ENCODE assay signal across 1 cellular context in the genomic region with DNA sequence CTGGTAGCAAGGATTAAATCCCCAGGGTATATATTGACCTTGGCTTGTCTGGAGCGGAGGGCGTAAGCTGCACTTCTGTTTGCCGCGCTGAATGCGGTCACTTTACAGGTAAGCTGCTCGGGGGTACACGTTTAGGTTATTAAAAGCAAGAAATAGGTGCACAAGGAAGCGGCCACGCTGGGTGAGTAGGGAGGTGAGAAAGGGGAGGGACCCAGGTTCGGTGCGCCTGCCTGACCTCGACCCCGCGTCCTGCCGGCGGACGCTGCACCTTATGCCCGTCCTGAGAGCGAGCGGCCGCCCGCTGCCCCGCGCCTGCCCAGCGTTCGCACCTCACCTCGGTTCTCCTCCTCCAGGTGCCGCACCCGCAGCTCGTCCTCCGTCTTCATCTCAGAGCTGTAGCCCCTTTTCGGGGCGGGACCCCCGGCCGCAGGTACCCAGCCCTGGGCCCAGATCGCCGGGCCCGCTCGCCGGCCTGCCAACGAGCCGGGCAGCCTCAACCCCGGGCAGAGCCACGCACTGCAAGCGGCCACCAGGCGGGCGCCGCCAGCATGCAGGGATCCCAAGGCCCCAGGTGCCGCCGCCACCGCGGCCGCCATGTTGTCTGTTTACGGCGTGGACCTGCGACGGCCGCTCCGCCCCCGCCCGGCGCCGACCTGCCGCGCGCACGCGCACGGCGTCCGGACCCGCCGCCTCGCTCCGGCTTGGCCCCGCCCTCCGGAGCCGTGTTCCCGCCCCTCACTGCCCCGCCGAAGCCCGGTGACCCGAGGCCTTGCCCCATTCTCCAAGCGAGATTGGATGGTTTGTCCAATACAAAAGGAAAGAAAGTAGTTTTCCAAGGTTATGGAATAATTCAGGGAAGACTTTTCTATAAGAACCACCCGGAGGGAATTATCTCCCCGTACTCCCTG.
TF ChIP-seq lines count a peak whose summit lies in the region.

A gene with protein sequence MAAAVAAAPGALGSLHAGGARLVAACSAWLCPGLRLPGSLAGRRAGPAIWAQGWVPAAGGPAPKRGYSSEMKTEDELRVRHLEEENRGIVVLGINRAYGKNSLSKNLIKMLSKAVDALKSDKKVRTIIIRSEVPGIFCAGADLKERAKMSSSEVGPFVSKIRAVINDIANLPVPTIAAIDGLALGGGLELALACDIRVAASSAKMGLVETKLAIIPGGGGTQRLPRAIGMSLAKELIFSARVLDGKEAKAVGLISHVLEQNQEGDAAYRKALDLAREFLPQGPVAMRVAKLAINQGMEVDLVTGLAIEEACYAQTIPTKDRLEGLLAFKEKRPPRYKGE (minus strand): TSS at position 625 of the 908 bp plus-strand sequence. CDS start 29 bp downstream, at position 596.

TF ChIP-seq in HepG2, 621 proteins besides CTCF, POLR2A, EP300 and RAD21 (continued from another document and continues in another):
- no peak for TF ChIP-seq ZNF720 (CRISPR knock-in tag; IDR thresholded peaks at IDR 0.05)
- 0 out of 2 replicates have a peak, but pooled peaks have one; percentile 38 for TF ChIP-seq CAMTA2 (CRISPR knock-in tag; IDR thresholded peaks at IDR 0.05; ENCODE audit: borderline replicate concordance)
- TF ChIP-seq, protein P1, sequence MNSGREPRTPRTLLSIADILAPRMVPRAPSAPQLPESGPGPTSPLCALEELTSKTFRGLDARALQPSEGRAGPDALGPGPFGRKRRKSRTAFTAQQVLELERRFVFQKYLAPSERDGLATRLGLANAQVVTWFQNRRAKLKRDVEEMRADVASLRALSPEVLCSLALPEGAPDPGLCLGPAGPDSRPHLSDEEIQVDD (CRISPR knock-in tag; IDR thresholded peaks at IDR 0.05; ENCODE audit: borderline replicate concordance): no peak
- TF ChIP-seq, protein P2, sequence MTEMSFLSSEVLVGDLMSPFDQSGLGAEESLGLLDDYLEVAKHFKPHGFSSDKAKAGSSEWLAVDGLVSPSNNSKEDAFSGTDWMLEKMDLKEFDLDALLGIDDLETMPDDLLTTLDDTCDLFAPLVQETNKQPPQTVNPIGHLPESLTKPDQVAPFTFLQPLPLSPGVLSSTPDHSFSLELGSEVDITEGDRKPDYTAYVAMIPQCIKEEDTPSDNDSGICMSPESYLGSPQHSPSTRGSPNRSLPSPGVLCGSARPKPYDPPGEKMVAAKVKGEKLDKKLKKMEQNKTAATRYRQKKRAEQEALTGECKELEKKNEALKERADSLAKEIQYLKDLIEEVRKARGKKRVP (CRISPR knock-in tag; IDR thresholded peaks at IDR 0.05): 0 out of 4 replicates have a peak, but pooled peaks of 1 of the 2 experiments have one; percentile 20
- TF ChIP-seq HDAC1 (CRISPR knock-in tag; IDR thresholded peaks at IDR 0.05): peak; percentile 28; the same call in 1 of the 2 replicates
- TF ChIP-seq ZBTB7B (CRISPR knock-in tag; IDR thresholded peaks at IDR 0.05): no peak
- peak; percentile 75 for TF ChIP-seq ZMAT3 (CRISPR knock-in tag; conservative IDR thresholded peaks at IDR 0.05)
- no peak for TF ChIP-seq ZNF562 (CRISPR knock-in tag; IDR thresholded peaks at IDR 0.05; ENCODE audit: borderline replicate concordance)
- no peak for TF ChIP-seq SIX4 (CRISPR knock-in tag; IDR thresholded peaks at IDR 0.05)
- no peak for TF ChIP-seq SOX13 (IDR thresholded peaks at IDR 0.05)
- TF ChIP-seq SOX13 (CRISPR knock-in tag; conservative IDR thresholded peaks at IDR 0.05 in 1 of 2, IDR thresholded peaks at IDR 0.05 in 1 of 2): no peak
- no peak for TF ChIP-seq SUZ12 (IDR thresholded peaks at IDR 0.05; ENCODE audit: low read depth, low read length)
- no peak for TF ChIP-seq ZIK1 (CRISPR knock-in tag; IDR thresholded peaks at IDR 0.05; ENCODE audit: borderline replicate concordance, low read depth)
- peak; percentile 65; the same call in 1 of the 2 replicates for TF ChIP-seq ZBTB7A (CRISPR knock-in tag; IDR thresholded peaks at IDR 0.05)
- TF ChIP-seq POLR2AphosphoS5 (IDR thresholded peaks at IDR 0.05; ENCODE audit: low read depth, low read length): peak; percentile 69
- peak; percentile 73; the same call in 1 of the 2 replicates for TF ChIP-seq BORCS8-MEF2B (CRISPR knock-in tag; IDR thresholded peaks at IDR 0.05)
- no peak for TF ChIP-seq PRPF4 (IDR thresholded peaks at IDR 0.05; ENCODE audit: low read depth, low read length, poor library complexity, severe bottlenecking)
- no peak for TF ChIP-seq ZSCAN9 (CRISPR knock-in tag; IDR thresholded peaks at IDR 0.05; ENCODE audit: borderline replicate concordance)
- no peak for TF ChIP-seq PHB2 (IDR thresholded peaks at IDR 0.05; ENCODE audit: partially characterized antibody)
- TF ChIP-seq, protein P3, sequence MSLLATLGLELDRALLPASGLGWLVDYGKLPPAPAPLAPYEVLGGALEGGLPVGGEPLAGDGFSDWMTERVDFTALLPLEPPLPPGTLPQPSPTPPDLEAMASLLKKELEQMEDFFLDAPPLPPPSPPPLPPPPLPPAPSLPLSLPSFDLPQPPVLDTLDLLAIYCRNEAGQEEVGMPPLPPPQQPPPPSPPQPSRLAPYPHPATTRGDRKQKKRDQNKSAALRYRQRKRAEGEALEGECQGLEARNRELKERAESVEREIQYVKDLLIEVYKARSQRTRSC (CRISPR knock-in tag; IDR thresholded peaks at IDR 0.05; ENCODE audit: low read depth): no peak
- TF ChIP-seq, protein P4, sequence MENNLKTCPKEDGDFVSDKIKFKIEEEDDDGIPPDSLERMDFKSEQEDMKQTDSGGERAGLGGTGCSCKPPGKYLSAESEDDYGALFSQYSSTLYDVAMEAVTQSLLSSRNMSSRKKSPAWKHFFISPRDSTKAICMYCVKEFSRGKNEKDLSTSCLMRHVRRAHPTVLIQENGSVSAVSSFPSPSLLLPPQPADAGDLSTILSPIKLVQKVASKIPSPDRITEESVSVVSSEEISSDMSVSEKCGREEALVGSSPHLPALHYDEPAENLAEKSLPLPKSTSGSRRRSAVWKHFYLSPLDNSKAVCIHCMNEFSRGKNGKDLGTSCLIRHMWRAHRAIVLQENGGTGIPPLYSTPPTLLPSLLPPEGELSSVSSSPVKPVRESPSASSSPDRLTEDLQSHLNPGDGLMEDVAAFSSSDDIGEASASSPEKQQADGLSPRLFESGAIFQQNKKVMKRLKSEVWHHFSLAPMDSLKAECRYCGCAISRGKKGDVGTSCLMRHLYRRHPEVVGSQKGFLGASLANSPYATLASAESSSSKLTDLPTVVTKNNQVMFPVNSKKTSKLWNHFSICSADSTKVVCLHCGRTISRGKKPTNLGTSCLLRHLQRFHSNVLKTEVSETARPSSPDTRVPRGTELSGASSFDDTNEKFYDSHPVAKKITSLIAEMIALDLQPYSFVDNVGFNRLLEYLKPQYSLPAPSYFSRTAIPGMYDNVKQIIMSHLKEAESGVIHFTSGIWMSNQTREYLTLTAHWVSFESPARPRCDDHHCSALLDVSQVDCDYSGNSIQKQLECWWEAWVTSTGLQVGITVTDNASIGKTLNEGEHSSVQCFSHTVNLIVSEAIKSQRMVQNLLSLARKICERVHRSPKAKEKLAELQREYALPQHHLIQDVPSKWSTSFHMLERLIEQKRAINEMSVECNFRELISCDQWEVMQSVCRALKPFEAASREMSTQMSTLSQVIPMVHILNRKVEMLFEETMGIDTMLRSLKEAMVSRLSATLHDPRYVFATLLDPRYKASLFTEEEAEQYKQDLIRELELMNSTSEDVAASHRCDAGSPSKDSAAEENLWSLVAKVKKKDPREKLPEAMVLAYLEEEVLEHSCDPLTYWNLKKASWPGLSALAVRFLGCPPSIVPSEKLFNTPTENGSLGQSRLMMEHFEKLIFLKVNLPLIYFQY (CRISPR knock-in tag; IDR thresholded peaks at IDR 0.05; ENCODE audit: borderline replicate concordance): no peak
- no peak; the same call in 1 of the 2 replicates for TF ChIP-seq HIVEP1 (CRISPR knock-in tag; IDR thresholded peaks at IDR 0.05)
- no peak for TF ChIP-seq FLYWCH1 (CRISPR knock-in tag; IDR thresholded peaks at IDR 0.05)
- TF ChIP-seq ZNF530 (CRISPR knock-in tag; IDR thresholded peaks at IDR 0.05; ENCODE audit: low read depth): no peak
- TF ChIP-seq, protein P5, sequence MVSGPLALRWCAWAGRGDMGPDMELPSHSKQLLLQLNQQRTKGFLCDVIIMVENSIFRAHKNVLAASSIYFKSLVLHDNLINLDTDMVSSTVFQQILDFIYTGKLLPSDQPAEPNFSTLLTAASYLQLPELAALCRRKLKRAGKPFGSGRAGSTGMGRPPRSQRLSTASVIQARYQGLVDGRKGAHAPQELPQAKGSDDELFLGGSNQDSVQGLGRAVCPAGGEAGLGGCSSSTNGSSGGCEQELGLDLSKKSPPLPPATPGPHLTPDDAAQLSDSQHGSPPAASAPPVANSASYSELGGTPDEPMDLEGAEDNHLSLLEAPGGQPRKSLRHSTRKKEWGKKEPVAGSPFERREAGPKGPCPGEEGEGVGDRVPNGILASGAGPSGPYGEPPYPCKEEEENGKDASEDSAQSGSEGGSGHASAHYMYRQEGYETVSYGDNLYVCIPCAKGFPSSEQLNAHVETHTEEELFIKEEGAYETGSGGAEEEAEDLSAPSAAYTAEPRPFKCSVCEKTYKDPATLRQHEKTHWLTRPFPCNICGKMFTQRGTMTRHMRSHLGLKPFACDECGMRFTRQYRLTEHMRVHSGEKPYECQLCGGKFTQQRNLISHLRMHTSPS (CRISPR knock-in tag; IDR thresholded peaks at IDR 0.05; ENCODE audit: low read depth): 0 out of 2 replicates have a peak, but pooled peaks have one; percentile 26
- TF ChIP-seq CBX1 (IDR thresholded peaks at IDR 0.05; ENCODE audit: low read depth): no peak
- no peak for TF ChIP-seq IKZF1 (IDR thresholded peaks at IDR 0.05)
- peak; percentile 73; the same call in 1 of the 2 replicates for TF ChIP-seq ZNF777 (CRISPR knock-in tag; IDR thresholded peaks at IDR 0.05)
- TF ChIP-seq, protein P6, sequence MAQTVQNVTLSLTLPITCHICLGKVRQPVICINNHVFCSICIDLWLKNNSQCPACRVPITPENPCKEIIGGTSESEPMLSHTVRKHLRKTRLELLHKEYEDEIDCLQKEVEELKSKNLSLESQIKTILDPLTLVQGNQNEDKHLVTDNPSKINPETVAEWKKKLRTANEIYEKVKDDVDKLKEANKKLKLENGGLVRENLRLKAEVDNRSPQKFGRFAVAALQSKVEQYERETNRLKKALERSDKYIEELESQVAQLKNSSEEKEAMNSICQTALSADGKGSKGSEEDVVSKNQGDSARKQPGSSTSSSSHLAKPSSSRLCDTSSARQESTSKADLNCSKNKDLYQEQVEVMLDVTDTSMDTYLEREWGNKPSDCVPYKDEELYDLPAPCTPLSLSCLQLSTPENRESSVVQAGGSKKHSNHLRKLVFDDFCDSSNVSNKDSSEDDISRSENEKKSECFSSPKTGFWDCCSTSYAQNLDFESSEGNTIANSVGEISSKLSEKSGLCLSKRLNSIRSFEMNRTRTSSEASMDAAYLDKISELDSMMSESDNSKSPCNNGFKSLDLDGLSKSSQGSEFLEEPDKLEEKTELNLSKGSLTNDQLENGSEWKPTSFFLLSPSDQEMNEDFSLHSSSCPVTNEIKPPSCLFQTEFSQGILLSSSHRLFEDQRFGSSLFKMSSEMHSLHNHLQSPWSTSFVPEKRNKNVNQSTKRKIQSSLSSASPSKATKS (CRISPR knock-in tag; IDR thresholded peaks at IDR 0.05): no peak; the same call in 1 of the 2 replicates
- TF ChIP-seq ZFP41 (CRISPR knock-in tag; IDR thresholded peaks at IDR 0.05; ENCODE audit: borderline replicate concordance): no peak
- peak; percentile 95 for TF ChIP-seq YY1 (IDR thresholded peaks at IDR 0.05; ENCODE audit: insufficient read depth, insufficient replicate concordance, low read depth, low read length)
- peak; percentile 92; the same call in 1 of the 2 replicates for TF ChIP-seq IRX3 (CRISPR knock-in tag; IDR thresholded peaks at IDR 0.05; ENCODE audit: borderline replicate concordance, low read depth)
- TF ChIP-seq RBFOX2 (IDR thresholded peaks at IDR 0.05; ENCODE audit: low read depth, low read length): peak; percentile 94
- TF ChIP-seq, protein P7, sequence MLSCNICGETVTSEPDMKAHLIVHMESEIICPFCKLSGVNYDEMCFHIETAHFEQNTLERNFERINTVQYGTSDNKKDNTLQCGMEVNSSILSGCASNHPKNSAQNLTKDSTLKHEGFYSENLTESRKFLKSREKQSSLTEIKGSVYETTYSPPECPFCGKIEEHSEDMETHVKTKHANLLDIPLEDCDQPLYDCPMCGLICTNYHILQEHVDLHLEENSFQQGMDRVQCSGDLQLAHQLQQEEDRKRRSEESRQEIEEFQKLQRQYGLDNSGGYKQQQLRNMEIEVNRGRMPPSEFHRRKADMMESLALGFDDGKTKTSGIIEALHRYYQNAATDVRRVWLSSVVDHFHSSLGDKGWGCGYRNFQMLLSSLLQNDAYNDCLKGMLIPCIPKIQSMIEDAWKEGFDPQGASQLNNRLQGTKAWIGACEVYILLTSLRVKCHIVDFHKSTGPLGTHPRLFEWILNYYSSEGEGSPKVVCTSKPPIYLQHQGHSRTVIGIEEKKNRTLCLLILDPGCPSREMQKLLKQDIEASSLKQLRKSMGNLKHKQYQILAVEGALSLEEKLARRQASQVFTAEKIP (CRISPR knock-in tag; IDR thresholded peaks at IDR 0.05; ENCODE audit: borderline replicate concordance): no peak
- no peak for TF ChIP-seq ZSCAN12 (CRISPR knock-in tag; IDR thresholded peaks at IDR 0.05)
- no peak for TF ChIP-seq ZBTB42 (CRISPR knock-in tag; IDR thresholded peaks at IDR 0.05)
- no peak for TF ChIP-seq ZNF589 (CRISPR knock-in tag; conservative IDR thresholded peaks at IDR 0.05)
- TF ChIP-seq ZNF878 (CRISPR knock-in tag; IDR thresholded peaks at IDR 0.05): no peak
